ENCODE assay signal across 3 cellular contexts in the genomic region with DNA sequence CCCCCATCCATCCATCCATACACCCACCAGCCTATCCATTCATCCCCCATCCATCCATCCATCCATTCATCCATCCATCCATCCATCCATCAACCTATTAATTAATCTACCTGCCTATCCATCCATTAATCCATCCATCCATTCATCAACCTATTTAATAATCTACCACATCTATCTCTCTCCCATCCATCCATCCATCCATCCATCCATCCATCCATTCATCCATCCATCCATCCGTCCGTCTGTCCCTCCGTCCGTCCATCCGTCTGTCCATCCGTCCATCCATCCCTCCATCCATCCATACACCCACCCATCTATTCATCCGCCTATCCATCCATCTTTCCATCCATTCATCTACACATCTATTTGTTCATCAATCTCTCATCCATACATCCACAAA.
TF ChIP-seq lines count a peak whose summit lies in the region.

No MANE protein-coding gene starts in this region.

TF ChIP-seq in HEK293, 187 proteins besides CTCF, POLR2A, EP300 and RAD21:
- TF ChIP-seq ZNF558 (tag by site-specific recombination; IDR thresholded peaks at IDR 0.05) (no peak), ZNF366 (tag by site-specific recombination; conservative IDR thresholded peaks at IDR 0.05) (peak; percentile 93), ZNF140 (tag by site-specific recombination; IDR thresholded peaks at IDR 0.05) (peak; percentile 24; the same call in 1 of the 2 replicates), ZBTB17 (tag by site-specific recombination; IDR thresholded peaks at IDR 0.05) (peak; percentile 90)

TF ChIP-seq in IMR-90, 13 proteins besides CTCF, POLR2A, EP300 and RAD21:
- TF ChIP-seq CEBPB (IDR thresholded peaks at IDR 0.05; ENCODE audit: low read depth, low read length) (no peak), MAFK (IDR thresholded peaks at IDR 0.05; ENCODE audit: low read depth, low read length) (no peak), SMC3 (IDR thresholded peaks at IDR 0.05; ENCODE audit: low read depth, low read length) (no peak), NFE2L2 (IDR thresholded peaks at IDR 0.05; ENCODE audit: low read depth, low read length) (no peak), CHD1 (IDR thresholded peaks at IDR 0.05; ENCODE audit: low read depth, low read length) (no peak), RCOR1 (IDR thresholded peaks at IDR 0.05; ENCODE audit: insufficient replicate concordance, low read length) (no peak), MXI1 (IDR thresholded peaks at IDR 0.05; ENCODE audit: borderline replicate concordance, low read depth, low read length) (no peak), FOS (IDR thresholded peaks at IDR 0.05; ENCODE audit: low read depth, low read length) (no peak), RFX5 (IDR thresholded peaks at IDR 0.05; ENCODE audit: low read depth, low read length) (no peak), MAZ (IDR thresholded peaks at IDR 0.05; ENCODE audit: borderline replicate concordance, low read depth, low read length) (no peak), BHLHE40 (IDR thresholded peaks at IDR 0.05; ENCODE audit: low read depth, low read length) (no peak)
- TF ChIP-seq, protein P1, sequence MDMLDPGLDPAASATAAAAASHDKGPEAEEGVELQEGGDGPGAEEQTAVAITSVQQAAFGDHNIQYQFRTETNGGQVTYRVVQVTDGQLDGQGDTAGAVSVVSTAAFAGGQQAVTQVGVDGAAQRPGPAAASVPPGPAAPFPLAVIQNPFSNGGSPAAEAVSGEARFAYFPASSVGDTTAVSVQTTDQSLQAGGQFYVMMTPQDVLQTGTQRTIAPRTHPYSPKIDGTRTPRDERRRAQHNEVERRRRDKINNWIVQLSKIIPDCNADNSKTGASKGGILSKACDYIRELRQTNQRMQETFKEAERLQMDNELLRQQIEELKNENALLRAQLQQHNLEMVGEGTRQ (IDR thresholded peaks at IDR 0.05; ENCODE audit: low read depth, low read length): no peak
- TF ChIP-seq, protein P2, sequence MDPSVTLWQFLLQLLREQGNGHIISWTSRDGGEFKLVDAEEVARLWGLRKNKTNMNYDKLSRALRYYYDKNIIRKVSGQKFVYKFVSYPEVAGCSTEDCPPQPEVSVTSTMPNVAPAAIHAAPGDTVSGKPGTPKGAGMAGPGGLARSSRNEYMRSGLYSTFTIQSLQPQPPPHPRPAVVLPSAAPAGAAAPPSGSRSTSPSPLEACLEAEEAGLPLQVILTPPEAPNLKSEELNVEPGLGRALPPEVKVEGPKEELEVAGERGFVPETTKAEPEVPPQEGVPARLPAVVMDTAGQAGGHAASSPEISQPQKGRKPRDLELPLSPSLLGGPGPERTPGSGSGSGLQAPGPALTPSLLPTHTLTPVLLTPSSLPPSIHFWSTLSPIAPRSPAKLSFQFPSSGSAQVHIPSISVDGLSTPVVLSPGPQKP (IDR thresholded peaks at IDR 0.05; ENCODE audit: borderline replicate concordance, low read depth, low read length): no peak

TF ChIP-seq in H1, 55 proteins besides CTCF, POLR2A, EP300 and RAD21:
- TF ChIP-seq CREB1 (IDR thresholded peaks at IDR 0.05): no peak
